In genomic region chr17:48597775-48598631, GRCh38 we compare ENCODE assay signal across 8 cellular contexts. TPM values are rescaled to one million over a fixed set of nuclear protein-coding genes. Genes with fewer than 3 reads are reported as not detected.
DNase-seq lines count a peak whose midpoint lies in the region; ATAC-seq and TF ChIP-seq lines count a peak whose summit lies in the region.

No MANE protein-coding gene starts in this region.

- peaks cover 47% of the 10 kb centered on the region for H3K4me1 Mint-ChIP-seq in CD4-positive, alpha-beta T cell (ENCODE audit: low read depth)
- H3K4me1 Mint-ChIP-seq in HFFc6 (ENCODE audit: low read depth), result peaks cover 29% of the 10 kb centered on the region
- H3K4me1 Mint-ChIP-seq in WTC11, result peaks cover 44% of the 10 kb centered on the region

- H3K4me3 Mint-ChIP-seq in CD4-positive, alpha-beta T cell, result peak overlapping the region; percentile 69
- H3K4me3 Mint-ChIP-seq in HFFc6 (peak overlapping the region; percentile 68; the same call in 1 of the 2 replicates), WTC11 (peak overlapping the region; percentile 38)

- H3K36me3 Mint-ChIP-seq in CD4-positive, alpha-beta T cell (ENCODE audit: low read depth), result no peaks in the 10 kb centered on the region
- no peaks in the 10 kb centered on the region for H3K36me3 Mint-ChIP-seq in HFFc6 (ENCODE audit: low read depth)
- H3K36me3 Mint-ChIP-seq in WTC11, result peaks cover 2% of the 10 kb centered on the region; the same call in 1 of the 2 replicates

- DNase-seq in CD4-positive, alpha-beta T cell, result no peak
- DNase-seq in HFFc6, result no peak
- DNase-seq in WTC11 (ENCODE audit: low spot score), result no peak
- peak; percentile 82 for DNase-seq in glomerular visceral epithelial cell (ENCODE audit: extremely low spot score)
- peak; percentile 59 for DNase-seq in retina
- no peak for DNase-seq in hepatic stellate cell (ENCODE audit: low spot score)

- H3K27me3 Mint-ChIP-seq in CD4-positive, alpha-beta T cell, result peaks cover 98% of the 10 kb centered on the region
- H3K27me3 Mint-ChIP-seq in HFFc6 (ENCODE audit: insufficient read depth) (peaks cover 93% of the 10 kb centered on the region), WTC11 (ENCODE audit: low read depth) (peaks cover 100% of the 10 kb centered on the region; the same call in 1 of the 2 replicates)

- no peak overlapping the region for H3K27ac ChIP-seq in CD4-positive, alpha-beta T cell (ENCODE audit: low read depth, low read length)

- H3K27ac Mint-ChIP-seq in CD4-positive, alpha-beta T cell, result no peak overlapping the region
- no peak overlapping the region for H3K27ac Mint-ChIP-seq in HFFc6
- H3K27ac Mint-ChIP-seq in WTC11, result no peak overlapping the region

- H3K9me3 Mint-ChIP-seq in CD4-positive, alpha-beta T cell, result no peaks in the 10 kb centered on the region
- H3K9me3 Mint-ChIP-seq in HFFc6 (no peaks in the 10 kb centered on the region), WTC11 (no peaks in the 10 kb centered on the region)

- H3K9me3 ChIP-seq in CD4-positive, alpha-beta T cell (ENCODE audit: control insufficient read depth, low read length), result no peaks in the 10 kb centered on the region

- ATAC-seq in CD4-positive, alpha-beta T cell (ENCODE audit: poor library complexity), result no peak
- ATAC-seq in WTC11 (peak; percentile 12), HG03469 (IDR thresholded peaks at IDR 0.05; ENCODE audit: unreplicated experiment) (no peak), GM19452 (IDR thresholded peaks at IDR 0.05; ENCODE audit: unreplicated experiment) (no peak)

- POLR2A ChIA-PET in CD4-positive, alpha-beta T cell (lab: Charles Lee), result no interaction called here
- POLR2A ChIA-PET in WTC11 (lab: Charles Lee), result interaction anchor here (0.8 kb wide), 1 partner anchor 63 kb away, joined by 5 read pairs; no protein-coding TSS in a partner anchor

- H3K27me3 ChIP-seq in CD4-positive, alpha-beta T cell (ENCODE audit: control insufficient read depth, insufficient read depth, low read length), result peaks cover 96% of the 10 kb centered on the region

- intact Hi-C loops in CD4-positive, alpha-beta T cell (cut with DNase I, micrococcal nuclease), result no loop called here

- TF ChIP-seq CTCF in CD4-positive, alpha-beta T cell (IDR thresholded peaks at IDR 0.05), result no peak
- TF ChIP-seq CTCF in HFFc6 (IDR thresholded peaks at IDR 0.05), result no peak
- no peak for TF ChIP-seq CTCF in WTC11 (IDR thresholded peaks at IDR 0.05)

- CTCF ChIA-PET in CD4-positive, alpha-beta T cell (lab: Charles Lee), result no interaction called here
- CTCF ChIA-PET in WTC11 (lab: Charles Lee), result interaction anchor here (1.5 kb wide), 1 partner anchor 15 kb away, joined by 5 read pairs; no protein-coding TSS in a partner anchor

TF ChIP-seq in WTC11, 78 proteins besides CTCF, POLR2A, EP300 and RAD21:
- TF ChIP-seq ZNF121 (CRISPR knock-in tag; IDR thresholded peaks at IDR 0.05) (peak; percentile 23; the same call in 1 of the 2 replicates), CDX4 (CRISPR knock-in tag; IDR thresholded peaks at IDR 0.05; ENCODE audit: borderline replicate concordance) (no peak), ZNF281 (CRISPR knock-in tag; IDR thresholded peaks at IDR 0.05) (no peak), SOX15 (CRISPR knock-in tag; IDR thresholded peaks at IDR 0.05) (no peak), KAT7 (CRISPR knock-in tag; IDR thresholded peaks at IDR 0.05; ENCODE audit: borderline replicate concordance) (0 out of 2 replicates have a peak, but pooled peaks have one; percentile 34), ETV6 (CRISPR knock-in tag; IDR thresholded peaks at IDR 0.05) (no peak)
- TF ChIP-seq, protein P1, sequence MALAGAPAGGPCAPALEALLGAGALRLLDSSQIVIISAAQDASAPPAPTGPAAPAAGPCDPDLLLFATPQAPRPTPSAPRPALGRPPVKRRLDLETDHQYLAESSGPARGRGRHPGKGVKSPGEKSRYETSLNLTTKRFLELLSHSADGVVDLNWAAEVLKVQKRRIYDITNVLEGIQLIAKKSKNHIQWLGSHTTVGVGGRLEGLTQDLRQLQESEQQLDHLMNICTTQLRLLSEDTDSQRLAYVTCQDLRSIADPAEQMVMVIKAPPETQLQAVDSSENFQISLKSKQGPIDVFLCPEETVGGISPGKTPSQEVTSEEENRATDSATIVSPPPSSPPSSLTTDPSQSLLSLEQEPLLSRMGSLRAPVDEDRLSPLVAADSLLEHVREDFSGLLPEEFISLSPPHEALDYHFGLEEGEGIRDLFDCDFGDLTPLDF (CRISPR knock-in tag; IDR thresholded peaks at IDR 0.05), result no peak
- TF ChIP-seq, protein P2, sequence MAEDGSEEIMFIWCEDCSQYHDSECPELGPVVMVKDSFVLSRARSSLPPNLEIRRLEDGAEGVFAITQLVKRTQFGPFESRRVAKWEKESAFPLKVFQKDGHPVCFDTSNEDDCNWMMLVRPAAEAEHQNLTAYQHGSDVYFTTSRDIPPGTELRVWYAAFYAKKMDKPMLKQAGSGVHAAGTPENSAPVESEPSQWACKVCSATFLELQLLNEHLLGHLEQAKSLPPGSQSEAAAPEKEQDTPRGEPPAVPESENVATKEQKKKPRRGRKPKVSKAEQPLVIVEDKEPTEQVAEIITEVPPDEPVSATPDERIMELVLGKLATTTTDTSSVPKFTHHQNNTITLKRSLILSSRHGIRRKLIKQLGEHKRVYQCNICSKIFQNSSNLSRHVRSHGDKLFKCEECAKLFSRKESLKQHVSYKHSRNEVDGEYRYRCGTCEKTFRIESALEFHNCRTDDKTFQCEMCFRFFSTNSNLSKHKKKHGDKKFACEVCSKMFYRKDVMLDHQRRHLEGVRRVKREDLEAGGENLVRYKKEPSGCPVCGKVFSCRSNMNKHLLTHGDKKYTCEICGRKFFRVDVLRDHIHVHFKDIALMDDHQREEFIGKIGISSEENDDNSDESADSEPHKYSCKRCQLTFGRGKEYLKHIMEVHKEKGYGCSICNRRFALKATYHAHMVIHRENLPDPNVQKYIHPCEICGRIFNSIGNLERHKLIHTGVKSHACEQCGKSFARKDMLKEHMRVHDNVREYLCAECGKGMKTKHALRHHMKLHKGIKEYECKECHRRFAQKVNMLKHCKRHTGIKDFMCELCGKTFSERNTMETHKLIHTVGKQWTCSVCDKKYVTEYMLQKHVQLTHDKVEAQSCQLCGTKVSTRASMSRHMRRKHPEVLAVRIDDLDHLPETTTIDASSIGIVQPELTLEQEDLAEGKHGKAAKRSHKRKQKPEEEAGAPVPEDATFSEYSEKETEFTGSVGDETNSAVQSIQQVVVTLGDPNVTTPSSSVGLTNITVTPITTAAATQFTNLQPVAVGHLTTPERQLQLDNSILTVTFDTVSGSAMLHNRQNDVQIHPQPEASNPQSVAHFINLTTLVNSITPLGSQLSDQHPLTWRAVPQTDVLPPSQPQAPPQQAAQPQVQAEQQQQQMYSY (CRISPR knock-in tag; IDR thresholded peaks at IDR 0.05), result no peak
- TF ChIP-seq, protein P3, sequence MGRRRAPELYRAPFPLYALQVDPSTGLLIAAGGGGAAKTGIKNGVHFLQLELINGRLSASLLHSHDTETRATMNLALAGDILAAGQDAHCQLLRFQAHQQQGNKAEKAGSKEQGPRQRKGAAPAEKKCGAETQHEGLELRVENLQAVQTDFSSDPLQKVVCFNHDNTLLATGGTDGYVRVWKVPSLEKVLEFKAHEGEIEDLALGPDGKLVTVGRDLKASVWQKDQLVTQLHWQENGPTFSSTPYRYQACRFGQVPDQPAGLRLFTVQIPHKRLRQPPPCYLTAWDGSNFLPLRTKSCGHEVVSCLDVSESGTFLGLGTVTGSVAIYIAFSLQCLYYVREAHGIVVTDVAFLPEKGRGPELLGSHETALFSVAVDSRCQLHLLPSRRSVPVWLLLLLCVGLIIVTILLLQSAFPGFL (CRISPR knock-in tag; IDR thresholded peaks at IDR 0.05; ENCODE audit: borderline replicate concordance), result no peak

RNA-seq across cellular contexts. Expression of gene HOXB5, which starts 4.4 kb away (rescaled TPM):
- total RNA-seq in CD4-positive, alpha-beta T cell, result not detected
- not detected for total RNA-seq in HFFc6 (2021; fragmentation: NEBNext Ultra II Directional; extraction: Animal tissue kit (Norgen Biotek cat#: 25700))
- not detected in 3 replicates for total RNA-seq in WTC11 (2021)

RNA-seq across cellular contexts. Expression of gene HOXB6, which starts 6.8 kb away (rescaled TPM):
- not detected for total RNA-seq in CD4-positive, alpha-beta T cell
- total RNA-seq in HFFc6 (2021; fragmentation: NEBNext Ultra II Directional; extraction: Animal tissue kit (Norgen Biotek cat#: 25700)), result not detected
- 0.11 TPM in 1 of 3 replicates, not detected in the others for total RNA-seq in WTC11 (2021)

RNA-seq across cellular contexts. Expression of gene HOXB3, which starts 8.0 kb away (rescaled TPM):
- under 1 TPM; 0.25 to 0.36 TPM for total RNA-seq in CD4-positive, alpha-beta T cell
- total RNA-seq in HFFc6 (2021; fragmentation: NEBNext Ultra II Directional; extraction: Animal tissue kit (Norgen Biotek cat#: 25700)), result not detected
- 0.09 to 0.30 TPM (median 0.11 TPM) in 3 replicates for total RNA-seq in WTC11 (2021)

RNA-seq across cellular contexts. Expression of gene HOXB7, which starts 12.8 kb away (rescaled TPM):
- not detected for total RNA-seq in CD4-positive, alpha-beta T cell
- total RNA-seq in HFFc6 (2021; fragmentation: NEBNext Ultra II Directional; extraction: Animal tissue kit (Norgen Biotek cat#: 25700)), result not detected
- total RNA-seq in WTC11 (2021), result 0.14 TPM in 1 of 3 replicates, not detected in the others

RNA-seq across cellular contexts. Expression of gene HOXB8, which starts 17.1 kb away (rescaled TPM):
- total RNA-seq in CD4-positive, alpha-beta T cell, result not detected
- total RNA-seq in HFFc6 (2021; fragmentation: NEBNext Ultra II Directional; extraction: Animal tissue kit (Norgen Biotek cat#: 25700)), result not detected
- not detected in 3 replicates for total RNA-seq in WTC11 (2021)

Comparison
In these comparisons a context has a peak if more than half of its experiments do, and no peak if none do; other contexts are left out.
1. DNase-seq: peak in glomerular visceral epithelial cell (single experiment) and retina (single experiment); none in CD4-positive, alpha-beta T cell (0 of 10), HFFc6 (single experiment), WTC11 (single experiment) and hepatic stellate cell (single experiment).
2. Peak in every context shown above with its lines, with median percentiles within 50 percentile points of each other: H3K4me3 Mint-ChIP-seq.